In genomic region chr1:85328713-85329376, GRCh38 we compare ENCODE assay signal across 9 cellular contexts. TPM values are rescaled to one million over a fixed set of nuclear protein-coding genes. Genes with fewer than 3 reads are reported as not detected.
DNase-seq lines count a peak whose midpoint lies in the region; ATAC-seq and TF ChIP-seq lines count a peak whose summit lies in the region.
"Had no signal": no experiment of that assay in that cellular context is flagged by ENCODE, and none has a peak within 500 bp of the region (broad histone marks: within the 10 kb centered on the region; RNA-seq: fewer than 3 reads in every experiment).

No MANE protein-coding gene starts in this region.

- H3K9me3 ChIP-seq in subcutaneous abdominal adipose tissue (ENCODE audit: control insufficient read depth in 5 of 5, low read length in 5 of 5): peaks cover 0 to 7% (median 3%) of the 10 kb centered on the region in 5 donors

- H3K4me1 ChIP-seq in subcutaneous abdominal adipose tissue (ENCODE audit: control insufficient read depth in 5 of 5, insufficient read depth in 5 of 5, low read length in 5 of 5): peaks cover 0 to 25% (median 10%) of the 10 kb centered on the region in 5 donors

- TF ChIP-seq CTCF in HFFc6 (IDR thresholded peaks at IDR 0.05): no peak
- TF ChIP-seq CTCF in astrocyte of the cerebellum (IDR thresholded peaks at IDR 0.05; ENCODE audit: low read depth, low read length, missing control alignments): no peak

- H3K4me3 ChIP-seq in astrocyte of the cerebellum (ENCODE audit: low read depth, low read length): no peak overlapping the region
- H3K4me3 ChIP-seq in subcutaneous abdominal adipose tissue (ENCODE audit: low read depth in 1 of 5, low read length in 5 of 5): no peak overlapping the region

- in situ Hi-C loops in astrocyte of the cerebellum (cut with HindIII; ENCODE audit: low sequenced_read_pairs): no loop called here

- peaks cover 96% of the 10 kb centered on the region for H3K4me1 Mint-ChIP-seq in HFFc6 (ENCODE audit: low read depth)
- H3K4me1 Mint-ChIP-seq in stimulated activated memory B cell treated with anti-CD40 and anti-IgM and Interleukin-4, amounts not matched to agents 10 μg/mL and 1 μg/mL and 100 μg/mL, for 72 hours: peaks cover 35% of the 10 kb centered on the region
- H3K4me1 Mint-ChIP-seq: activated naive CD8-positive, alpha-beta T cell treated with anti-CD3 and anti-CD28 coated beads, Interleukin-2, amount 10 ng/mL, durations not matched to agents 7 days and 5 days had no signal

- peaks cover 52% of the 10 kb centered on the region for H3K36me3 Mint-ChIP-seq in HFFc6 (ENCODE audit: low read depth)
- H3K36me3 Mint-ChIP-seq in stimulated activated memory B cell treated with anti-CD40 and anti-IgM and Interleukin-4, amounts not matched to agents 10 μg/mL and 1 μg/mL and 100 μg/mL, for 72 hours: peaks cover 21% of the 10 kb centered on the region
- H3K36me3 Mint-ChIP-seq: activated naive CD8-positive, alpha-beta T cell treated with anti-CD3 and anti-CD28 coated beads, Interleukin-2, amount 10 ng/mL, durations not matched to agents 7 days and 5 days had no signal

- no peak for ATAC-seq in stimulated activated memory B cell treated with anti-CD40 and anti-IgM and Interleukin-4, amounts not matched to agents 10 μg/mL and 1 μg/mL and 100 μg/mL, for 72 hours

- peak; percentile 98 for DNase-seq in HFFc6
- DNase-seq in astrocyte of the cerebellum (ENCODE audit: low read depth): peak; percentile 95
- peak; percentile 99 for DNase-seq in iris pigment epithelial cell (ENCODE audit: low read depth)
- no peak for DNase-seq in midbrain (lab: John Stamatoyannopoulos, UW)
- DNase-seq in substantia nigra (lab: John Stamatoyannopoulos, UW): no peak
- DNase-seq in activated effector memory CD4-positive, alpha-beta T cell treated with Interleukin-2 at 50 U/mL for 16 hours: no peak
- DNase-seq: activated naive CD8-positive, alpha-beta T cell treated with anti-CD3 and anti-CD28 coated beads, Interleukin-2, amount 10 ng/mL, durations not matched to agents 7 days and 5 days had no signal

- H3K9ac ChIP-seq in subcutaneous abdominal adipose tissue (ENCODE audit: low read length in 5 of 5): no peak overlapping the region

- H3K9me3 Mint-ChIP-seq in HFFc6: peaks cover 14% of the 10 kb centered on the region
- peaks cover 7% of the 10 kb centered on the region for H3K9me3 Mint-ChIP-seq in stimulated activated memory B cell treated with anti-CD40 and anti-IgM and Interleukin-4, amounts not matched to agents 10 μg/mL and 1 μg/mL and 100 μg/mL, for 72 hours

- no peaks in the 10 kb centered on the region for H3K36me3 ChIP-seq in subcutaneous abdominal adipose tissue (ENCODE audit: control insufficient read depth in 5 of 5, insufficient read depth in 5 of 5, low read length in 5 of 5)

- H3K27me3 Mint-ChIP-seq in HFFc6 (ENCODE audit: insufficient read depth): peaks cover 17% of the 10 kb centered on the region
- no peaks in the 10 kb centered on the region for H3K27me3 Mint-ChIP-seq in stimulated activated memory B cell treated with anti-CD40 and anti-IgM and Interleukin-4, amounts not matched to agents 10 μg/mL and 1 μg/mL and 100 μg/mL, for 72 hours

- H3K27me3 ChIP-seq in subcutaneous abdominal adipose tissue (ENCODE audit: control insufficient read depth in 5 of 5, insufficient read depth in 4 of 5, low read length in 5 of 5): no peaks in the 10 kb centered on the region

- peak overlapping the region; percentile 81 for H3K4me3 Mint-ChIP-seq in HFFc6
- H3K4me3 Mint-ChIP-seq in stimulated activated memory B cell treated with anti-CD40 and anti-IgM and Interleukin-4, amounts not matched to agents 10 μg/mL and 1 μg/mL and 100 μg/mL, for 72 hours: no peak overlapping the region
- H3K4me3 Mint-ChIP-seq: activated naive CD8-positive, alpha-beta T cell treated with anti-CD3 and anti-CD28 coated beads, Interleukin-2, amount 10 ng/mL, durations not matched to agents 7 days and 5 days had no signal

- peak overlapping the region; percentile 99 for H3K27ac Mint-ChIP-seq in HFFc6
- no peak overlapping the region for H3K27ac Mint-ChIP-seq in stimulated activated memory B cell treated with anti-CD40 and anti-IgM and Interleukin-4, amounts not matched to agents 10 μg/mL and 1 μg/mL and 100 μg/mL, for 72 hours
- H3K27ac Mint-ChIP-seq: activated naive CD8-positive, alpha-beta T cell treated with anti-CD3 and anti-CD28 coated beads, Interleukin-2, amount 10 ng/mL, durations not matched to agents 7 days and 5 days had no signal

- H3K27ac ChIP-seq in subcutaneous abdominal adipose tissue (ENCODE audit: low read depth, low read length) (peak overlapping the region; percentile 52), substantia nigra (ENCODE audit: low read depth, low read length, poor library complexity, severe bottlenecking) (no peak overlapping the region)

RNA-seq across cellular contexts. Expression of gene BCL10, which starts 52.4 kb away (rescaled TPM):
- 10 to 100 TPM; 33.4 to 45.6 (median 39.2) TPM for total RNA-seq in HFFc6 (2021; fragmentation: NEBNext Ultra II Directional; extraction: Animal tissue kit (Norgen Biotek cat#: 25700))

Comparison
In these comparisons a context has a peak if more than half of its experiments do, and no peak if none do; other contexts are left out.
1. DNase-seq: peak in HFFc6 (single experiment), astrocyte of the cerebellum (single experiment) and iris pigment epithelial cell (single experiment); none in midbrain (single experiment), substantia nigra (0 of 49) and activated effector memory CD4-positive, alpha-beta T cell treated with Interleukin-2 at 50 U/mL for 16 hours (single experiment).